21 cellular contexts compared by ENCODE assay signal in genomic region chr3:147937341-147937740, GRCh38.
A peak's percentile ranks its signal among the peaks of the same experiment; 100 is the strongest.
DNase-seq lines count a peak whose midpoint lies in the region; ATAC-seq lines count a peak whose summit lies in the region.
"Had no signal": no experiment of that assay in that cellular context is flagged by ENCODE, and none has a peak within 500 bp of the region (broad histone marks: within the 10 kb centered on the region; RNA-seq: fewer than 3 reads in every experiment).

No MANE protein-coding gene starts in this region.

- H3K4me1 ChIP-seq in GM23248 (ENCODE audit: insufficient read depth) (peaks cover 12% of the 10 kb centered on the region), adipocyte (ENCODE audit: control insufficient read depth, insufficient read depth, low read length) (peaks cover 9% of the 10 kb centered on the region), skeletal muscle satellite cell (ENCODE audit: control insufficient read depth, insufficient read depth, low read length) (peaks cover 41% of the 10 kb centered on the region)

- no peak overlapping the region for H3K4me3 ChIP-seq in GM23248
- no peak overlapping the region for H3K4me3 ChIP-seq in adipocyte (ENCODE audit: low read length)
- no peak overlapping the region for H3K4me3 ChIP-seq in skeletal muscle satellite cell (ENCODE audit: low read length)
- H3K4me3 ChIP-seq: mucosa of descending colon had no signal

- H3K9me3 ChIP-seq in GM23248 (ENCODE audit: low read depth) (no peaks in the 10 kb centered on the region), adipocyte (ENCODE audit: control insufficient read depth, low read length) (no peaks in the 10 kb centered on the region), skeletal muscle satellite cell (replicated peaks; ENCODE audit: low read length) (no peaks in the 10 kb centered on the region)
- H3K9me3 ChIP-seq: mucosa of descending colon had no signal

- H3K36me3 ChIP-seq in GM23248 (ENCODE audit: low read depth) (no peaks in the 10 kb centered on the region), adipocyte (ENCODE audit: control insufficient read depth, insufficient read depth, low read length, severe bottlenecking) (no peaks in the 10 kb centered on the region), skeletal muscle satellite cell (ENCODE audit: insufficient read depth, low read length) (no peaks in the 10 kb centered on the region)

- no peak for ATAC-seq in HG03342 (IDR thresholded peaks at IDR 0.05; ENCODE audit: unreplicated experiment)
- ATAC-seq: mucosa of descending colon, Panc1 had no signal

- H3K9ac ChIP-seq in GM23248: no peak overlapping the region
- H3K9ac ChIP-seq in adipocyte (ENCODE audit: low read length): no peak overlapping the region
- H3K9ac ChIP-seq in skeletal muscle satellite cell (ENCODE audit: low read depth, low read length): no peak overlapping the region

- H3F3A ChIP-seq in GM23248 (ENCODE audit: insufficient read depth): peaks cover 7% of the 10 kb centered on the region

- H3K27me3 ChIP-seq in GM23248 (replicated peaks; ENCODE audit: insufficient read depth) (no peaks in the 10 kb centered on the region), adipocyte (replicated peaks; ENCODE audit: control insufficient read depth, insufficient read depth, low read length) (no peaks in the 10 kb centered on the region), skeletal muscle satellite cell (ENCODE audit: control insufficient read depth, insufficient read depth, low read length) (no peaks in the 10 kb centered on the region)

- no peaks in the 10 kb centered on the region for H4K20me1 ChIP-seq in GM23248 (ENCODE audit: insufficient read depth)

- no peak overlapping the region for H3K27ac ChIP-seq in GM23248

- H3K4me2 ChIP-seq in GM23248 (ENCODE audit: unreplicated experiment) (no peak overlapping the region), skeletal muscle satellite cell (ENCODE audit: low read length) (peak overlapping the region; percentile 15)

- in situ Hi-C loops in GM23248 (cut with MboI): no loop called here

- peak; percentile 50 for DNase-seq in GM23248
- peak; percentile 28 for DNase-seq in adipocyte (ENCODE audit: low read depth)
- DNase-seq in globus pallidus (ENCODE audit: low spot score): peak; percentile 16
- no peak for DNase-seq in NCI-H1417 (lab: John Stamatoyannopoulos, UW)
- no peak for DNase-seq in activated CD4-positive, alpha-beta T cell treated with anti-CD3 and anti-CD28 coated beads, Interleukin-2, amount 50 U/mL, for 1 hour
- DNase-seq: ACHN; activated CD4-positive, alpha-beta T cell treated with anti-CD3 and anti-CD28 coated beads for 1 hour; activated effector memory CD4-positive, alpha-beta T cell treated with anti-CD3 and anti-CD28 coated beads, Interleukin-2, amount 50 U/mL, for 16 hours; C1 segment of cervical spinal cord; HCEC 1CT; islet precursor cell; MM.1S; mucosa of descending colon; NCI-H1417 treated with DMSO at 0.1 percent for 48 hours; NCI-H510A treated with DMSO at 0.1 percent for 48 hours; NK-92 treated with Interleukin-12 subunit alpha and Interleukin-12 subunit beta, amount 100 ng/mL, for 24 hours; SIG-M5; stimulated activated CD4-positive, alpha-beta T cell treated with anti-CD3 and anti-CD28 coated beads, Interleukin-1b, Interleukin-23, amount 100 ng/mL, for 48 hours had no signal

- H2AFZ ChIP-seq in GM23248: no peak overlapping the region

- 0 out of 2 replicates have a peak, but pooled peaks cover 3% of the 10 kb centered on the region for H3K9me2 ChIP-seq in GM23248 (ENCODE audit: insufficient read depth)

- H3K79me2 ChIP-seq in GM23248 (ENCODE audit: insufficient read depth): no peaks in the 10 kb centered on the region

Comparison
In these comparisons a context has a peak if more than half of its experiments do, and no peak if none do; other contexts are left out.
1. DNase-seq: peak in GM23248 (single experiment), adipocyte (single experiment) and globus pallidus (single experiment); none in NCI-H1417 (0 of 3) and activated CD4-positive, alpha-beta T cell treated with anti-CD3 and anti-CD28 coated beads, Interleukin-2, amount 50 U/mL, for 1 hour (single experiment).